In the genomic region with DNA sequence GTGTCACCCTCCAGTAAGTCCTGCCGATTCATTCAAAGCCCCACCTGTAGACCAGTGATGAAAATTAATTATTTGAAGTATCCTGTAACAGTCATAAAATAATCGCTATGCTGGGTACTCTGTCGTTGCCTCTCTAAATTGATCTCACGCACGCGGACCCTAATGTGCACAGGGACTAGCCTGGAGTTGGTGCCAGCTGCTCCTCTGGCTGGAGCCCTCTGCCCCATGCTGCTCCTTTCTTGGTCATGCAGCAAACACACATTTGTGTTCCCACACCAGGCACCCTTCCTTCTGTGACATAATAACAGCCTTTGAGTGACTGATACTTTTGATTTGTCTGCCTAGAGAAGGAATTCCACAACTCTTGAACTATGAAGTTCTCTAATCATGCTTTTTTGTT, we compare ENCODE assay signal across 24 cellular contexts.
"Had no signal": no experiment of that assay in that cellular context is flagged by ENCODE, and none has a peak within 500 bp of the region (broad histone marks: within the 10 kb centered on the region; RNA-seq: fewer than 3 reads in every experiment).

No MANE protein-coding gene starts in this region.

- H3K4me3 ChIP-seq: colonic mucosa, hepatocyte, left ventricle myocardium inferior, lung, mucosa of descending colon, ovary, right atrium auricular region, suprapubic skin, tibial artery, upper lobe of right lung had no signal

- H3K9me3 ChIP-seq: colonic mucosa, left ventricle myocardium inferior, mucosa of descending colon, ovary, right atrium auricular region, suprapubic skin, tibial artery, upper lobe of right lung had no signal

- H3K27me3 ChIP-seq: colonic mucosa, hepatocyte, ovary, right atrium auricular region, suprapubic skin, tibial artery, upper lobe of right lung had no signal

- H3K9me3 Mint-ChIP-seq: activated CD4-positive, alpha-beta memory T cell treated with anti-CD3 and anti-CD28 coated beads for 36 hours; activated CD4-positive, alpha-beta T cell treated with anti-CD3 and anti-CD28 coated beads, Interleukin-2, amount 10 ng/mL, durations not matched to agents 24 days and 14 days; activated naive CD4-positive, alpha-beta T cell treated with anti-CD3 and anti-CD28 coated beads, Interleukin-2, amount 50 U/mL, for 72 hours; central memory CD8-positive, alpha-beta T cell; naive B cell had no signal

- H3K4me2 ChIP-seq: hepatocyte had no signal

- DNase-seq: activated CD4-positive, alpha-beta memory T cell treated with anti-CD3 and anti-CD28 coated beads for 36 hours; activated CD4-positive, alpha-beta T cell treated with anti-CD3 and anti-CD28 coated beads, Interleukin-2, amount 10 ng/mL, durations not matched to agents 24 days and 14 days; activated CD4-positive, CD25-positive, alpha-beta regulatory T cell treated with anti-CD3 and anti-CD28 coated beads, Interleukin-2, amount 50 U/mL, for 72 hours; activated naive CD4-positive, alpha-beta T cell; activated T-cell treated with anti-CD3 and anti-CD28 coated beads, Interleukin-2, amount 50 U/mL, for 48 hours; colonic mucosa; effector CD8-positive, alpha-beta T cell; islet precursor cell; left ventricle myocardium inferior; mucosa of descending colon; naive B cell; ovary; stimulated activated CD4-positive, alpha-beta T cell treated with anti-CD3 and anti-CD28 coated beads, Interleukin-15, amount 100 ng/mL, for 24 hours; stimulated activated CD4-positive, alpha-beta T cell treated with anti-CD3 and anti-CD28 coated beads, Interleukin-2, amount 100 ng/mL, for 24 hours; stimulated activated naive CD4-positive, alpha-beta T cell; tibial artery; upper lobe of right lung; WERI-Rb-1 had no signal

- H3K27me3 Mint-ChIP-seq: activated CD4-positive, alpha-beta memory T cell treated with anti-CD3 and anti-CD28 coated beads for 36 hours; activated CD4-positive, alpha-beta T cell treated with anti-CD3 and anti-CD28 coated beads, Interleukin-2, amount 10 ng/mL, durations not matched to agents 24 days and 14 days; central memory CD8-positive, alpha-beta T cell; naive B cell had no signal

- H3K4me3 Mint-ChIP-seq: activated CD4-positive, alpha-beta memory T cell treated with anti-CD3 and anti-CD28 coated beads for 36 hours; activated CD4-positive, alpha-beta T cell treated with anti-CD3 and anti-CD28 coated beads, Interleukin-2, amount 10 ng/mL, durations not matched to agents 24 days and 14 days; central memory CD8-positive, alpha-beta T cell; naive B cell had no signal

- H3K36me3 Mint-ChIP-seq: activated naive CD4-positive, alpha-beta T cell treated with anti-CD3 and anti-CD28 coated beads, Interleukin-2, amount 50 U/mL, for 72 hours had no signal

- ATAC-seq: activated naive CD4-positive, alpha-beta T cell treated with anti-CD3 and anti-CD28 coated beads, Interleukin-2, amount 50 U/mL, for 72 hours; mucosa of descending colon; upper lobe of right lung had no signal

- H3K36me3 ChIP-seq: colonic mucosa, left ventricle myocardium inferior, ovary, right atrium auricular region, suprapubic skin, upper lobe of right lung had no signal

- H3K4me1 ChIP-seq: colonic mucosa, left ventricle myocardium inferior, right atrium auricular region, suprapubic skin, tibial artery, upper lobe of right lung had no signal

- H2AFZ ChIP-seq: hepatocyte had no signal

- H3K27ac ChIP-seq: colonic mucosa, hepatocyte, left ventricle myocardium inferior, ovary, right atrium auricular region, suprapubic skin, tibial artery, upper lobe of right lung, WERI-Rb-1 had no signal

- H3K27ac Mint-ChIP-seq: activated CD4-positive, alpha-beta memory T cell treated with anti-CD3 and anti-CD28 coated beads for 36 hours; activated CD4-positive, alpha-beta T cell treated with anti-CD3 and anti-CD28 coated beads, Interleukin-2, amount 10 ng/mL, durations not matched to agents 24 days and 14 days had no signal
